In the genomic region with DNA sequence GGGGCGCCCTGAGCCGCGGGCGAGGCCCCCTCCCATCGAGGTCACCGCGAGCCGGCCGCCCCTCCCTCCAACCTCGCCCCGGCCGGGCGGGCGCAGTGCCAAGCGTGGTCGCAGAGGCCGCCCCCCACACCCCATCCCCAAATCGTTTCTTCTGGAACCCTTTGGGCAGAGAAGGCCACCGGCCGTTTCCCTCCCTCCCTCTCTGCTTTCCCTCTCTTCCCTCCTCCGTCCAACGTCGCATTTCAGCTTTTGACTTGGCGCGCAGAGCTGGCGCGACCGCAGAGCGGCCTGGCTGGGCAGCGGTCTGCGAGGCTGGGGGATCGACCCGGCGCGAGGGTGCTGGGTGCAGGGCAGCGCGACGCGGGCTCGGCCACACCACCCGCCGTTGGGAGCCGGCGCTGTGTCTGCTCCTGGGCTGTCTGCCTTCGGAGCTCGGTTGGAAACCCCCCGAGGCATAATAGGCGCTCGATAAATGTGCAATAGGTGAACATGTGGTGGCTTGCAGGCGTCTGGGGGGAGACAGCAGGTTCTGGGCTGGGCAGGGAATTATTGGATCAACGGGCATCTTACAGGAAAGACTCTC, we compare ENCODE assay signal across 6 cellular contexts. TPM values are rescaled to one million over a fixed set of nuclear protein-coding genes. Genes with fewer than 3 reads are reported as not detected.
A peak's percentile ranks its signal among the peaks of the same experiment; 100 is the strongest.
DNase-seq lines count a peak whose midpoint lies in the region; ATAC-seq and TF ChIP-seq lines count a peak whose summit lies in the region.

No MANE protein-coding gene starts in this region.

- H3K27ac Mint-ChIP-seq in activated naive CD4-positive, alpha-beta T cell treated with anti-CD3 and anti-CD28 coated beads, Interleukin-2, amount 50 U/mL, for 72 hours = no peak overlapping the region

- peak; percentile 59 for DNase-seq in GM23248
- DNase-seq in RWPE1 (ENCODE audit: low spot score) = peak; percentile 81
- no peak for DNase-seq in activated naive CD4-positive, alpha-beta T cell treated with anti-CD3 and anti-CD28 coated beads, Interleukin-2, amount 50 U/mL, for 72 hours (ENCODE audit: low spot score in 2 of 2)

- 0 to 2% methylated on average over 36 to 48 of the region's 51 CpGs for WGBS in GM23248 (ENCODE audit: low coverage in 1 of 2, low lambda C conversion rate in 2 of 2, missing lambda C conversion rate in 2 of 2), 2 experiments

- in situ Hi-C loops in GM23248 (cut with MboI) = no loop called here

- POLR2A ChIA-PET in RWPE1 (lab: Yijun Ruan, JAX; ENCODE audit: low non-redundant PET) = interaction anchor here (0.6 to 1.0 kb wide), 2 partner anchors 20 to 52 kb away, joined by 3 to 11 read pairs; no protein-coding TSS in a partner anchor

- H3K9me2 ChIP-seq in GM23248 (ENCODE audit: insufficient read depth) = no peaks in the 10 kb centered on the region

- H3K36me3 ChIP-seq in GM23248 (ENCODE audit: low read depth) = no peaks in the 10 kb centered on the region

- no peaks in the 10 kb centered on the region for H3K4me1 ChIP-seq in GM23248 (ENCODE audit: insufficient read depth)

- no peaks in the 10 kb centered on the region for H3K27me3 ChIP-seq in GM23248 (replicated peaks; ENCODE audit: insufficient read depth)

- TF ChIP-seq CTCF in RWPE1 (conservative IDR thresholded peaks at IDR 0.05; ENCODE audit: low read depth) = no peak

- H2AFZ ChIP-seq in GM23248 = peak overlapping the region; percentile 62

- H3K4me3 ChIP-seq in GM23248 (peak overlapping the region; percentile 66), iPS-11a (ENCODE audit: low read depth, low read length) (peak overlapping the region; percentile 8)

- no peaks in the 10 kb centered on the region for H3F3A ChIP-seq in GM23248 (ENCODE audit: insufficient read depth)

- peak overlapping the region; percentile 78 for H3K9ac ChIP-seq in GM23248

- no peak overlapping the region for H3K27ac ChIP-seq in GM23248
- H3K27ac ChIP-seq in RWPE1 = peak overlapping the region; percentile 91

- no peaks in the 10 kb centered on the region for H3K9me3 ChIP-seq in GM23248 (ENCODE audit: low read depth)

- H3K79me2 ChIP-seq in GM23248 (ENCODE audit: insufficient read depth) = no peaks in the 10 kb centered on the region

- peak overlapping the region; percentile 77 for H3K4me2 ChIP-seq in GM23248 (ENCODE audit: unreplicated experiment)

- ATAC-seq in GM18867 (IDR thresholded peaks at IDR 0.05; ENCODE audit: unreplicated experiment) (no peak), GM18511 (IDR thresholded peaks at IDR 0.05; ENCODE audit: unreplicated experiment) (no peak)
- ATAC-seq in activated naive CD4-positive, alpha-beta T cell treated with anti-CD3 and anti-CD28 coated beads, Interleukin-2, amount 50 U/mL, for 72 hours = no peak

- H4K20me1 ChIP-seq in GM23248 (ENCODE audit: insufficient read depth) = no peaks in the 10 kb centered on the region

- CTCF ChIA-PET in RWPE1 (lab: Yijun Ruan, JAX) = interaction anchor here (0.5 to 0.8 kb wide), 2 partner anchors 33 to 200 kb away, joined by 3 to 7 read pairs; no protein-coding TSS in a partner anchor

- H3K36me3 Mint-ChIP-seq in activated naive CD4-positive, alpha-beta T cell treated with anti-CD3 and anti-CD28 coated beads, Interleukin-2, amount 50 U/mL, for 72 hours = peaks cover 0 to 6% of the 10 kb centered on the region in 2 donors

- H3K9me3 Mint-ChIP-seq in activated naive CD4-positive, alpha-beta T cell treated with anti-CD3 and anti-CD28 coated beads, Interleukin-2, amount 50 U/mL, for 72 hours = no peaks in the 10 kb centered on the region

RNA-seq across cellular contexts. Expression of a gene that starts 2.9 kb away (rescaled TPM):
- total RNA-seq in GM23248 (2014; rRNA removed; shearing (Covaris generic)) = 1.8 TPM in 1 of 2 replicates, not detected in the other
- polyA plus RNA-seq in GM23248 (2016; fragmentation: Nextera tagmentation; extraction: Ambion mirVana) = not detected in 2 replicates
- not detected for total RNA-seq in activated naive CD4-positive, alpha-beta T cell treated with anti-CD3 and anti-CD28 coated beads, Interleukin-2, amount 50 U/mL, for 72 hours

RNA-seq across cellular contexts. Expression of a gene that starts 6.7 kb away (rescaled TPM):
- 17.8 and 18.7 TPM in 2 replicates for total RNA-seq in GM23248 (2014; rRNA removed; shearing (Covaris generic))
- 9.3 and 10.1 TPM in 2 replicates for polyA plus RNA-seq in GM23248 (2016; fragmentation: Nextera tagmentation; extraction: Ambion mirVana)
- total RNA-seq in activated naive CD4-positive, alpha-beta T cell treated with anti-CD3 and anti-CD28 coated beads, Interleukin-2, amount 50 U/mL, for 72 hours = 10 to 100 TPM in 1 of 2 donors, 1 to 10 TPM in 1; 7.8 to 10.6 TPM

RNA-seq across cellular contexts. Expression of a gene that starts 8.3 kb away (rescaled TPM):
- 6.8 and 8.3 TPM in 2 replicates for total RNA-seq in GM23248 (2014; rRNA removed; shearing (Covaris generic))
- polyA plus RNA-seq in GM23248 (2016; fragmentation: Nextera tagmentation; extraction: Ambion mirVana) = 4.2 and 4.8 TPM in 2 replicates
- 10 to 100 TPM; 20.9 to 32.3 TPM for total RNA-seq in activated naive CD4-positive, alpha-beta T cell treated with anti-CD3 and anti-CD28 coated beads, Interleukin-2, amount 50 U/mL, for 72 hours

RNA-seq across cellular contexts. Expression of a gene that starts 39.0 kb away (rescaled TPM):
- 11.5 and 15.7 TPM in 2 replicates for total RNA-seq in GM23248 (2014; rRNA removed; shearing (Covaris generic))
- polyA plus RNA-seq in GM23248 (2016; fragmentation: Nextera tagmentation; extraction: Ambion mirVana) = 9.3 and 10.5 TPM in 2 replicates
- total RNA-seq in activated naive CD4-positive, alpha-beta T cell treated with anti-CD3 and anti-CD28 coated beads, Interleukin-2, amount 50 U/mL, for 72 hours = 100 to 1,000 TPM in 1 of 2 donors, 10 to 100 TPM in 1; 64.8 to 111 TPM

RNA-seq across cellular contexts. Expression of a gene that starts 45.5 kb away (rescaled TPM):
- total RNA-seq in GM23248 (2014; rRNA removed; shearing (Covaris generic)) = 43.2 and 44.9 TPM in 2 replicates
- 186 and 197 TPM in 2 replicates for polyA plus RNA-seq in GM23248 (2016; fragmentation: Nextera tagmentation; extraction: Ambion mirVana)
- 100 to 1,000 TPM in 1 of 2 donors, 10 to 100 TPM in 1; 94.4 to 127 TPM for total RNA-seq in activated naive CD4-positive, alpha-beta T cell treated with anti-CD3 and anti-CD28 coated beads, Interleukin-2, amount 50 U/mL, for 72 hours

Comparison
In these comparisons a context has a peak if more than half of its experiments do, and no peak if none do; other contexts are left out.
1. DNase-seq: peak in GM23248 (single experiment) and RWPE1 (single experiment); none in activated naive CD4-positive, alpha-beta T cell treated with anti-CD3 and anti-CD28 coated beads, Interleukin-2, amount 50 U/mL, for 72 hours (0 of 2).